8 cellular contexts compared by ENCODE assay signal in the genomic region with DNA sequence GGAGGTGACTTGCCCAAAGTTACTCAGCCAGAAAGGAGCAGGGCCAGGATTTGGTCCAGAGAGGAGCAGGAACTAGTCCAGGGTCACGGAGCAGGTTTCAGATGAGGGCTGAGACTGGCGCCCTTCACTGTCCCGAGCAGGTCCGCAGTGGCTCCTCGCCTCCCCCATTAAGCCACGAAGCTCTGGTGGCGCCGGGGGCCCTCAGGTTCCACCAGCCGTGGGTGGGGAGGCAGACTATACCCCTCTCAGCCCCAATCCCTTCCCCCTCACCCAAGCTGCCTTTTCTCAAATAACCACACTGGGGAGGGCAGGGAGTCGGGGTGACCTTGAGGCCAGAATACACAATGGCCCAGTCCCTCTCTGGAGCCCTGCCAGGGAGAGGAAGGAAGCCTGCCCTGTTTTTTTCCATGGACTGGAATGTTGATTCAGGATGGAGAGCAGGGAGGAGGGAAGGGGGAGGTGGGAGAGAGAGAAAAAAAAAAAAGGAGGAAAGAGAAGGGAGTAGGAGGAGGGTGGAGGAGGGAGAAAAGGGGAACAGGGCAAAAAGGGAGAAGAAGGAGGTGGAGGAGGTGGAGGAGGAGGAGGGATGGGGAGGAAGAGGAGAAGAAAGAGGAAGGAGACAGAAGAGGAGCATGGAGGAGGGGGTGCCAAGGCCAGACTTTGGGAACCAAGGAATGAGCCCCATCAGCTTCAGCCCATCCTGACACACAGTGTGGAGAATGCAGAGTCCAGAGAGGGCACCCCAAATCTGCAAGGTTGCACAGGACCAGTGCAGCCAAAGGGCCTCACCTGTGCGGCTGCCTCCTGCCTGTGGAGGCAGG. TPM values are rescaled to one million over a fixed set of nuclear protein-coding genes. Genes with fewer than 3 reads are reported as not detected.
DNase-seq lines count a peak whose midpoint lies in the region; ATAC-seq and TF ChIP-seq lines count a peak whose summit lies in the region.

No MANE protein-coding gene starts in this region.

- H3K36me3 ChIP-seq in breast epithelium (no peaks in the 10 kb centered on the region), thoracic aorta (no peaks in the 10 kb centered on the region)

- H3K27me3 Mint-ChIP-seq in effector memory CD8-positive, alpha-beta T cell: peaks cover 0 to 10% of the 10 kb centered on the region in 2 donors

- H3K27ac ChIP-seq in breast epithelium (peak overlapping the region; percentile 85 to 92), layer of hippocampus (ENCODE audit: low read depth, low read length) (peak overlapping the region; percentile 71), thoracic aorta (peak overlapping the region; percentile 76 to 93)

- TF ChIP-seq CTCF in breast epithelium (IDR thresholded peaks at IDR 0.05): peak in 1 of 3 donors; percentile 8
- no peak for TF ChIP-seq CTCF in thoracic aorta (IDR thresholded peaks at IDR 0.05)

- peaks cover 3% of the 10 kb centered on the region for H3K36me3 Mint-ChIP-seq in effector memory CD8-positive, alpha-beta T cell (ENCODE audit: insufficient read depth)

- peaks cover 2 to 11% of the 10 kb centered on the region in 2 donors for H3K9me3 Mint-ChIP-seq in effector memory CD8-positive, alpha-beta T cell

- H3K9me3 ChIP-seq in breast epithelium (peaks cover 6 to 13% of the 10 kb centered on the region in 2 donors), thoracic aorta (no peaks in the 10 kb centered on the region)

- H3K27me3 ChIP-seq in breast epithelium: no peaks in the 10 kb centered on the region
- no peaks in the 10 kb centered on the region for H3K27me3 ChIP-seq in layer of hippocampus (ENCODE audit: control insufficient read depth, insufficient read depth, low read length)
- no peaks in the 10 kb centered on the region for H3K27me3 ChIP-seq in thoracic aorta (replicated peaks; ENCODE audit: insufficient read depth)

- no peak for TF ChIP-seq POLR2A in breast epithelium (IDR thresholded peaks at IDR 0.05)

- intact Hi-C loops in breast epithelium (cut with DNase I; ENCODE audit: low total_unique reads): loop anchor here (5.0 kb wide), 1 partner anchor 54 kb away; no protein-coding TSS in a partner anchor

- peaks cover 6% of the 10 kb centered on the region in 2 donors for H3K4me1 Mint-ChIP-seq in effector memory CD8-positive, alpha-beta T cell (ENCODE audit: low read depth in 2 of 2)

- H3K4me1 ChIP-seq in breast epithelium (peaks cover 0 to 14% of the 10 kb centered on the region in 2 donors), thoracic aorta (ENCODE audit: control insufficient read depth in 1 of 2, low read depth in 2 of 2) (peaks cover 30 to 36% of the 10 kb centered on the region in 2 donors)

- no peak overlapping the region for H3K4me3 Mint-ChIP-seq in effector memory CD8-positive, alpha-beta T cell

- H3K4me3 ChIP-seq in breast epithelium (peak overlapping the region in 2 of 3 donors; percentile 37 to 48), thoracic aorta (peak overlapping the region; percentile 62)

- peak; percentile 51 for ATAC-seq in thoracic aorta (ENCODE audit: insufficient number of reproducible peaks, low FRiP score, low read depth)
- ATAC-seq in effector memory CD8-positive, alpha-beta T cell (replicated peaks): no peak

- H3K27ac Mint-ChIP-seq in effector memory CD8-positive, alpha-beta T cell: peak overlapping the region in 1 of 2 donors; percentile 41

- DNase-seq in HuH-7 (ENCODE audit: low spot score): peak; percentile 83
- peak; percentile 54 to 85 for DNase-seq in breast epithelium (ENCODE audit: low spot score in 2 of 2)
- DNase-seq in thoracic aorta (ENCODE audit: low spot score): peak; percentile 36
- DNase-seq in T1000 (lab: John Stamatoyannopoulos, UW): no peak
- no peak for DNase-seq in NOMO-1 treated with DMSO at 0.1 percent for 48 hours (lab: John Stamatoyannopoulos, UW; ENCODE audit: unreplicated experiment)
- no peak for DNase-seq in NCI-H1436 treated with DMSO at 0.1 percent for 48 hours (lab: John Stamatoyannopoulos, UW)
- no peak for DNase-seq in effector memory CD8-positive, alpha-beta T cell

RNA-seq across cellular contexts. Expression of a gene that starts 19.7 kb away (rescaled TPM):
- not detected for total RNA-seq in breast epithelium
- total RNA-seq in thoracic aorta: not detected

RNA-seq across cellular contexts. Expression of a gene that starts 29.9 kb away (rescaled TPM):
- total RNA-seq in breast epithelium (10 to 100 TPM in 2 of 3 donors, 1 to 10 TPM in 1; 4.3 to 37.6 (median 34.4) TPM), thoracic aorta (10 to 100 TPM; 43.1 to 77.9 TPM)

RNA-seq across cellular contexts. Expression of a gene that starts 47.4 kb away (rescaled TPM):
- total RNA-seq in breast epithelium (1 to 10 TPM in 2 of 3 donors, under 1 TPM in 1; 0.96 to 5.3 (median 4.9) TPM), thoracic aorta (1 to 10 TPM; 3.4 to 6.2 TPM)

RNA-seq across cellular contexts. Expression of a gene that starts 59.0 kb away (rescaled TPM):
- total RNA-seq in breast epithelium (10 to 100 TPM in 2 of 3 donors, not detected in 1; 15.7 to 18.1 TPM), thoracic aorta (under 1 TPM in 1 of 2 donors, not detected in 1; 0.42 TPM)

Comparison
In these comparisons a context has a peak if more than half of its experiments do, and no peak if none do; other contexts are left out.
1. DNase-seq: peak in HuH-7 (single experiment), breast epithelium (2 of 2) and thoracic aorta (single experiment); none in T1000 (single experiment), NOMO-1 treated with DMSO at 0.1 percent for 48 hours (single experiment), NCI-H1436 treated with DMSO at 0.1 percent for 48 hours (single experiment) and effector memory CD8-positive, alpha-beta T cell (0 of 3).
2. Peak in every context shown above with its lines, with median percentiles within 50 percentile points of each other: H3K27ac ChIP-seq.